ENCODE assay signal across 1 cellular context in genomic region chr4:99506781-99507180, GRCh38.
TF ChIP-seq lines count a peak whose summit lies in the region.

No MANE protein-coding gene starts in this region.

TF ChIP-seq in SK-N-SH treated with all-trans-retinoic acid at 6 μM for 48 hours, 23 proteins besides CTCF, POLR2A, EP300 and RAD21 (continued from another document):
- TF ChIP-seq, protein P1, sequence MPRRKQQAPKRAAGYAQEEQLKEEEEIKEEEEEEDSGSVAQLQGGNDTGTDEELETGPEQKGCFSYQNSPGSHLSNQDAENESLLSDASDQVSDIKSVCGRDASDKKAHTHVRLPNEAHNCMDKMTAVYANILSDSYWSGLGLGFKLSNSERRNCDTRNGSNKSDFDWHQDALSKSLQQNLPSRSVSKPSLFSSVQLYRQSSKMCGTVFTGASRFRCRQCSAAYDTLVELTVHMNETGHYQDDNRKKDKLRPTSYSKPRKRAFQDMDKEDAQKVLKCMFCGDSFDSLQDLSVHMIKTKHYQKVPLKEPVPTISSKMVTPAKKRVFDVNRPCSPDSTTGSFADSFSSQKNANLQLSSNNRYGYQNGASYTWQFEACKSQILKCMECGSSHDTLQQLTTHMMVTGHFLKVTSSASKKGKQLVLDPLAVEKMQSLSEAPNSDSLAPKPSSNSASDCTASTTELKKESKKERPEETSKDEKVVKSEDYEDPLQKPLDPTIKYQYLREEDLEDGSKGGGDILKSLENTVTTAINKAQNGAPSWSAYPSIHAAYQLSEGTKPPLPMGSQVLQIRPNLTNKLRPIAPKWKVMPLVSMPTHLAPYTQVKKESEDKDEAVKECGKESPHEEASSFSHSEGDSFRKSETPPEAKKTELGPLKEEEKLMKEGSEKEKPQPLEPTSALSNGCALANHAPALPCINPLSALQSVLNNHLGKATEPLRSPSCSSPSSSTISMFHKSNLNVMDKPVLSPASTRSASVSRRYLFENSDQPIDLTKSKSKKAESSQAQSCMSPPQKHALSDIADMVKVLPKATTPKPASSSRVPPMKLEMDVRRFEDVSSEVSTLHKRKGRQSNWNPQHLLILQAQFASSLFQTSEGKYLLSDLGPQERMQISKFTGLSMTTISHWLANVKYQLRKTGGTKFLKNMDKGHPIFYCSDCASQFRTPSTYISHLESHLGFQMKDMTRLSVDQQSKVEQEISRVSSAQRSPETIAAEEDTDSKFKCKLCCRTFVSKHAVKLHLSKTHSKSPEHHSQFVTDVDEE (CRISPR knock-in tag; IDR thresholded peaks at IDR 0.05) = no peak
- TF ChIP-seq PPARA (CRISPR knock-in tag; IDR thresholded peaks at IDR 0.05; ENCODE audit: borderline replicate concordance) (no peak), TOX (CRISPR knock-in tag; IDR thresholded peaks at IDR 0.05; ENCODE audit: borderline replicate concordance) (no peak), CREB5 (CRISPR knock-in tag; IDR thresholded peaks at IDR 0.05; ENCODE audit: low read depth) (no peak), GLIS3 (CRISPR knock-in tag; IDR thresholded peaks at IDR 0.05) (no peak), ZNF70 (CRISPR knock-in tag; IDR thresholded peaks at IDR 0.05) (no peak), ISL1 (CRISPR knock-in tag; IDR thresholded peaks at IDR 0.05) (no peak)
